ENCODE assay signal across 8 cellular contexts in genomic region chr4:78775278-78776030, GRCh38. TPM values are rescaled to one million over a fixed set of nuclear protein-coding genes. Genes with fewer than 3 reads are reported as not detected.
A peak's percentile ranks its signal among the peaks of the same experiment; 100 is the strongest.
DNase-seq lines count a peak whose midpoint lies in the region; ATAC-seq and TF ChIP-seq lines count a peak whose summit lies in the region.

No MANE protein-coding gene starts in this region.

- no peaks in the 10 kb centered on the region for H3K36me3 Mint-ChIP-seq in activated naive CD8-positive, alpha-beta T cell
- H3K36me3 Mint-ChIP-seq in osteocyte (ENCODE audit: unreplicated experiment): no peaks in the 10 kb centered on the region

- H3F3A ChIP-seq in GM23248 (ENCODE audit: insufficient read depth) (peaks cover 13% of the 10 kb centered on the region), SK-N-SH (replicated peaks; ENCODE audit: insufficient read depth) (peaks cover under 1% of the 10 kb centered on the region)

- H3K36me3 ChIP-seq in ES-I3 (ENCODE audit: insufficient read depth, low read length) (no peaks in the 10 kb centered on the region), GM23248 (ENCODE audit: low read depth) (no peaks in the 10 kb centered on the region), Karpas-422 (ENCODE audit: insufficient read depth, low read length) (no peaks in the 10 kb centered on the region), SK-N-SH (replicated peaks in 1 of 2; ENCODE audit: control insufficient read depth in 1 of 2, insufficient read depth in 2 of 2, low read length in 1 of 2) (no peaks in the 10 kb centered on the region), thoracic aorta (no peaks in the 10 kb centered on the region)

- 1% methylated on average over 36 to 47 of the region's 51 CpGs for WGBS in GM23248 (ENCODE audit: low coverage in 1 of 2, low lambda C conversion rate in 2 of 2, missing lambda C conversion rate in 2 of 2), 2 experiments
- 0% methylated on average over 21 of the region's 51 CpGs for WGBS in SK-N-SH (ENCODE audit: low lambda C conversion rate)

- H3K79me2 ChIP-seq in GM23248 (ENCODE audit: insufficient read depth) (peaks cover 39% of the 10 kb centered on the region), Karpas-422 (ENCODE audit: low read length) (no peaks in the 10 kb centered on the region), SK-N-SH (ENCODE audit: insufficient read depth) (peaks cover 39% of the 10 kb centered on the region)

- H3K27ac ChIP-seq in GM23248 (peak overlapping the region; percentile 91), Karpas-422 (ENCODE audit: low read length) (no peak overlapping the region), SK-N-SH (ENCODE audit: low read depth in 2 of 2, low read length in 1 of 2) (peak overlapping the region; percentile 95 to 96), thoracic aorta (peak overlapping the region; percentile 94 to 98)

- no peaks in the 10 kb centered on the region; the same call in 1 of the 2 replicates for H4K20me1 ChIP-seq in GM23248 (ENCODE audit: insufficient read depth)
- H4K20me1 ChIP-seq in Karpas-422 (ENCODE audit: insufficient read depth, low read depth, low read length): no peaks in the 10 kb centered on the region
- H4K20me1 ChIP-seq in SK-N-SH (ENCODE audit: insufficient read depth): peaks cover 31% of the 10 kb centered on the region

- H3K4me2 ChIP-seq in GM23248 (ENCODE audit: unreplicated experiment) (peak overlapping the region; percentile 82), Karpas-422 (ENCODE audit: low read depth, low read length, poor library complexity, severe bottlenecking) (peak overlapping the region; percentile 71), SK-N-SH (peak overlapping the region; percentile 93)

- DNase-seq in GM23248 (peak; percentile 88), Karpas-422 (peak; percentile 86), SK-N-SH (peak; percentile 94), head of caudate nucleus (peak; percentile 69 to 95 (median 89)), osteocyte (ENCODE audit: extremely low spot score, unreplicated experiment) (peak; percentile 95), thoracic aorta (ENCODE audit: low spot score) (peak; percentile 43)

- H3K27me3 ChIP-seq in GM23248 (replicated peaks; ENCODE audit: insufficient read depth) (no peaks in the 10 kb centered on the region), Karpas-422 (ENCODE audit: low read length) (no peaks in the 10 kb centered on the region), SK-N-SH (ENCODE audit: insufficient read depth) (no peaks in the 10 kb centered on the region), thoracic aorta (replicated peaks; ENCODE audit: insufficient read depth) (no peaks in the 10 kb centered on the region)

- H3K9me3 ChIP-seq in ES-I3 (ENCODE audit: control insufficient read depth, insufficient read depth, low read length) (no peaks in the 10 kb centered on the region), GM23248 (ENCODE audit: low read depth) (no peaks in the 10 kb centered on the region), Karpas-422 (ENCODE audit: low read length) (no peaks in the 10 kb centered on the region), SK-N-SH (no peaks in the 10 kb centered on the region), thoracic aorta (no peaks in the 10 kb centered on the region)

- H3K4me3 ChIP-seq in GM23248: peak overlapping the region; percentile 84
- peak overlapping the region; percentile 77 for H3K4me3 ChIP-seq in Karpas-422 (ENCODE audit: low read length)
- peak overlapping the region; percentile 71 to 95 for H3K4me3 ChIP-seq in SK-N-SH (ENCODE audit: low read depth in 2 of 2, low read length in 1 of 2)
- peak overlapping the region; percentile 77 for H3K4me3 ChIP-seq in thoracic aorta

- in situ Hi-C loops in GM23248 (cut with MboI): loop anchor here (10.0 kb wide), 1 partner anchor 121 kb away; no protein-coding TSS in a partner anchor

- H3K9me2 ChIP-seq in GM23248 (ENCODE audit: insufficient read depth) (no peaks in the 10 kb centered on the region), Karpas-422 (replicated peaks; ENCODE audit: insufficient read depth, low read length) (no peaks in the 10 kb centered on the region), SK-N-SH (no peaks in the 10 kb centered on the region)

- H3K9me3 Mint-ChIP-seq in activated naive CD8-positive, alpha-beta T cell (ENCODE audit: low read depth): no peaks in the 10 kb centered on the region
- H3K9me3 Mint-ChIP-seq in osteocyte (ENCODE audit: unreplicated experiment): no peaks in the 10 kb centered on the region

- TF ChIP-seq CTCF in SK-N-SH (IDR thresholded peaks at IDR 0.05) (no peak), osteocyte (IDR thresholded peaks at IDR 0.05) (no peak), thoracic aorta (IDR thresholded peaks at IDR 0.05) (no peak)

- no peaks in the 10 kb centered on the region for H3K27me3 Mint-ChIP-seq in activated naive CD8-positive, alpha-beta T cell
- H3K27me3 Mint-ChIP-seq in osteocyte (ENCODE audit: unreplicated experiment): no peaks in the 10 kb centered on the region

- intact Hi-C loops in head of caudate nucleus (cut with DNase I): loop anchor here (2.0 to 10.0 kb wide), 4 partner anchors 71 to 951 kb away; no protein-coding TSS in a partner anchor

- H2AFZ ChIP-seq in GM23248 (peak overlapping the region; percentile 87), Karpas-422 (ENCODE audit: low read length) (peak overlapping the region; percentile 30), SK-N-SH (ENCODE audit: low read depth) (peak overlapping the region; percentile 99)

- H3K9ac ChIP-seq in ES-I3 (ENCODE audit: low read depth, low read length): peak overlapping the region; percentile 92
- H3K9ac ChIP-seq in GM23248: peak overlapping the region; percentile 95
- H3K9ac ChIP-seq in Karpas-422 (ENCODE audit: low read length): peak overlapping the region; percentile 84
- peak overlapping the region; percentile 94 for H3K9ac ChIP-seq in SK-N-SH

- TF ChIP-seq EP300 in SK-N-SH (IDR thresholded peaks at IDR 0.05; ENCODE audit: borderline replicate concordance in 1 of 2, low read depth in 1 of 2, low read length in 1 of 2): peak; percentile 9 to 13; a peak in 1 of 4 replicates

- CTCF ChIA-PET in SK-N-SH (lab: Yijun Ruan, JAX): interaction anchor here (0.6 to 1.7 kb wide), 4 partner anchors 39 to 1339 kb away, joined by 3 to 5 read pairs (median 3); no protein-coding TSS in a partner anchor

- peaks cover 14% of the 10 kb centered on the region; the same call in 1 of the 2 replicates for H3K4me1 ChIP-seq in ES-I3 (ENCODE audit: insufficient read depth, low read length)
- H3K4me1 ChIP-seq in GM23248 (ENCODE audit: insufficient read depth): peaks cover 34% of the 10 kb centered on the region
- peaks cover 15% of the 10 kb centered on the region for H3K4me1 ChIP-seq in Karpas-422 (ENCODE audit: low read length)
- H3K4me1 ChIP-seq in SK-N-SH (ENCODE audit: control insufficient read depth in 1 of 2, insufficient read depth in 2 of 2, low read depth in 1 of 2, low read length in 1 of 2): peaks cover 10% of the 10 kb centered on the region in 2 experiments; a peak in 2 of 4 replicates
- peaks cover 14 to 41% of the 10 kb centered on the region in 2 donors for H3K4me1 ChIP-seq in thoracic aorta (ENCODE audit: control insufficient read depth in 1 of 2, low read depth in 2 of 2)

- ATAC-seq in thoracic aorta (ENCODE audit: insufficient number of reproducible peaks, low FRiP score, low read depth): peak; percentile 83

- peak overlapping the region; percentile 94 for H3K4me3 Mint-ChIP-seq in activated naive CD8-positive, alpha-beta T cell
- peak overlapping the region; percentile 93 for H3K4me3 Mint-ChIP-seq in osteocyte (ENCODE audit: unreplicated experiment)

- peak overlapping the region; percentile 96 for H3K27ac Mint-ChIP-seq in activated naive CD8-positive, alpha-beta T cell
- H3K27ac Mint-ChIP-seq in osteocyte (ENCODE audit: unreplicated experiment): peak overlapping the region; percentile 99

- POLR2A ChIA-PET in SK-N-SH (lab: Yijun Ruan, JAX): interaction anchor here (0.6 kb wide), 1 partner anchor 13 kb away, joined by 4 read pairs; no protein-coding TSS in a partner anchor

- peaks cover 13% of the 10 kb centered on the region for H3K4me1 Mint-ChIP-seq in activated naive CD8-positive, alpha-beta T cell (ENCODE audit: low read depth)
- peaks cover 10% of the 10 kb centered on the region for H3K4me1 Mint-ChIP-seq in osteocyte (ENCODE audit: unreplicated experiment)

- TF ChIP-seq RAD21 in SK-N-SH (IDR thresholded peaks at IDR 0.05; ENCODE audit: low read length): no peak; the same call in 1 of the 2 replicates

TF ChIP-seq in SK-N-SH, 30 proteins besides CTCF, POLR2A, EP300 and RAD21 (continues in another document):
- TF ChIP-seq RCOR1 (IDR thresholded peaks at IDR 0.05; ENCODE audit: low read length) (0 out of 2 replicates have a peak, but pooled peaks have one; percentile 4), GABPA (IDR thresholded peaks at IDR 0.05; ENCODE audit: low read depth) (peak; percentile 71), MXI1 (IDR thresholded peaks at IDR 0.05; ENCODE audit: low read depth, low read length) (peak; percentile 55; the same call in 1 of the 2 replicates), SIN3A (IDR thresholded peaks at IDR 0.05; ENCODE audit: borderline replicate concordance, low read depth, low read length) (peak; percentile 26; the same call in 1 of the 2 replicates), TEAD4 (IDR thresholded peaks at IDR 0.05; ENCODE audit: borderline replicate concordance, insufficient read depth) (no peak), TCF12 (IDR thresholded peaks at IDR 0.05) (no peak), FOXM1 (IDR thresholded peaks at IDR 0.05; ENCODE audit: low read depth) (no peak), USF2 (IDR thresholded peaks at IDR 0.05; ENCODE audit: borderline replicate concordance, low read depth, low read length) (peak; percentile 79)

RNA-seq across cellular contexts. Expression of gene BMP2K, which starts 0.7 kb away (rescaled TPM):
- 37.9 and 53.0 TPM in 2 replicates for total RNA-seq in GM23248 (2014; rRNA removed; shearing (Covaris generic))
- polyA plus RNA-seq in GM23248 (2016; fragmentation: Nextera tagmentation; extraction: Ambion mirVana) (9.3 and 11.0 TPM in 2 replicates), SK-N-SH (2012; rRNA removed) (7.2 and 10.0 TPM in 2 replicates)
- 3.5 and 4.9 TPM in 2 replicates for total RNA-seq in Karpas-422 (2014; rRNA removed; shearing (Covaris generic); ENCODE audit: low replicate concordance)
- 8.6 and 8.9 TPM in 2 replicates for polyA plus RNA-seq in SK-N-SH (2012; cell fraction: cytosol; rRNA removed)
- polyA plus RNA-seq in SK-N-SH (2012; cell fraction: nucleus; rRNA removed): 10.7 and 22.6 TPM in 2 replicates
- total RNA-seq in osteocyte (19.5 and 23.0 TPM in 2 replicates), thoracic aorta (10 to 100 TPM; 41.8 to 74.4 TPM)

Comparison
In these comparisons a context has a peak if more than half of its experiments do, and no peak if none do; other contexts are left out.
1. DNase-seq: peak in every context shown above with its lines; median percentile 95 in osteocyte; 94 in SK-N-SH; 89 in head of caudate nucleus; 88 in GM23248; 86 in Karpas-422; 43 in thoracic aorta.
2. H2AFZ ChIP-seq: peak in every context shown above with its lines; median percentile 99 in SK-N-SH; 87 in GM23248; 30 in Karpas-422.